Comparison of ENCODE assay signal across 23 cellular contexts in genomic region chr14:70635971-70636595, GRCh38. TPM values are rescaled to one million over a fixed set of nuclear protein-coding genes. Genes with fewer than 3 reads are reported as not detected.
A peak's percentile ranks its signal among the peaks of the same experiment; 100 is the strongest.
DNase-seq lines count a peak whose midpoint lies in the region; ATAC-seq, FAIRE-seq and TF ChIP-seq lines count a peak whose summit lies in the region.
"Had no signal": no experiment of that assay in that cellular context is flagged by ENCODE, and none has a peak within 500 bp of the region (broad histone marks: within the 10 kb centered on the region; RNA-seq: fewer than 3 reads in every experiment).

No MANE protein-coding gene starts in this region.

- H3K27ac ChIP-seq in pancreas (no peak overlapping the region), mesenchymal stem cell (ENCODE audit: low read length, poor library complexity, severe bottlenecking) (no peak overlapping the region)
- H3K27ac ChIP-seq: colonic mucosa had no signal

- no peak for FAIRE-seq in pancreas (lab: Jason Lieb, UNC)
- FAIRE-seq: A204.1 had no signal

- no peak overlapping the region for H3K9ac ChIP-seq in mesenchymal stem cell (ENCODE audit: low read length)

- no peak for DNase-seq in activated T-cell treated with anti-CD3 and anti-CD28 coated beads, Interleukin-2, amount 50 U/mL, for 24 hours
- DNase-seq in activated T-cell treated with anti-CD3 and anti-CD28 coated beads for 4 hours (no peak), RKO (ENCODE audit: low spot score) (peak; percentile 77), epithelial cell of proximal tubule (ENCODE audit: low read depth) (peak; percentile 43), pancreas (no peak), mesenchymal stem cell (no peak)
- DNase-seq: activated CD8-positive, alpha-beta T cell treated with anti-CD3 and anti-CD28 coated beads for 36 hours; activated effector memory CD4-positive, alpha-beta T cell treated with Interleukin-2 at 50 U/mL for 16 hours; CD4-positive, CD25-positive, alpha-beta regulatory T cell; colonic mucosa; glutamatergic neuron; HFFc6; immature natural killer cell; mesendoderm; NCI-H187; NCI-H226; Right ventricle myocardium superior; stimulated activated naive CD4-positive, alpha-beta T cell; T-cell had no signal

- H2AFZ ChIP-seq in mesenchymal stem cell (ENCODE audit: low read depth, low read length): no peak overlapping the region

- peaks cover 24% of the 10 kb centered on the region for H3K4me1 Mint-ChIP-seq in activated T-cell treated with anti-CD3 and anti-CD28 coated beads, Interleukin-2, amount 50 U/mL, for 24 hours (ENCODE audit: low read depth)
- peaks cover 26% of the 10 kb centered on the region for H3K4me1 Mint-ChIP-seq in stimulated activated memory B cell treated with anti-CD40 and anti-IgM and Interleukin-4, amounts not matched to agents 10 μg/mL and 1 μg/mL and 100 μg/mL, for 72 hours

- H3K27me3 ChIP-seq in pancreas (no peaks in the 10 kb centered on the region), mesenchymal stem cell (ENCODE audit: control insufficient read depth in 1 of 2, insufficient read depth in 1 of 2, low read length in 2 of 2) (peaks cover 16 to 51% of the 10 kb centered on the region in 2 experiments)
- H3K27me3 ChIP-seq: colonic mucosa had no signal

- no peak overlapping the region for H3K4me3 Mint-ChIP-seq in activated T-cell treated with anti-CD3 and anti-CD28 coated beads, Interleukin-2, amount 50 U/mL, for 24 hours
- no peak overlapping the region for H3K4me3 Mint-ChIP-seq in stimulated activated memory B cell treated with anti-CD40 and anti-IgM and Interleukin-4, amounts not matched to agents 10 μg/mL and 1 μg/mL and 100 μg/mL, for 72 hours
- H3K4me3 Mint-ChIP-seq: activated CD8-positive, alpha-beta T cell treated with anti-CD3 and anti-CD28 coated beads for 36 hours; CD4-positive, CD25-positive, alpha-beta regulatory T cell; HFFc6; immature natural killer cell; nephron; T-cell had no signal

- H4K91ac ChIP-seq in mesenchymal stem cell (ENCODE audit: low read length): no peak overlapping the region

- no peak overlapping the region for H4K8ac ChIP-seq in mesenchymal stem cell (ENCODE audit: low read length)

- peak overlapping the region; percentile 52 for H3K27ac Mint-ChIP-seq in activated T-cell treated with anti-CD3 and anti-CD28 coated beads, Interleukin-2, amount 50 U/mL, for 24 hours
- peak overlapping the region; percentile 52 for H3K27ac Mint-ChIP-seq in stimulated activated memory B cell treated with anti-CD40 and anti-IgM and Interleukin-4, amounts not matched to agents 10 μg/mL and 1 μg/mL and 100 μg/mL, for 72 hours
- H3K27ac Mint-ChIP-seq: activated CD8-positive, alpha-beta T cell treated with anti-CD3 and anti-CD28 coated beads for 36 hours; CD4-positive, CD25-positive, alpha-beta regulatory T cell; HFFc6; immature natural killer cell; nephron; T-cell had no signal

- WGBS in pancreas, 2 donors: 88 to 91% methylated on average over 6 of the region's 6 CpGs
- 96% methylated on average over 6 of the region's 6 CpGs for WGBS in mesenchymal stem cell

- no peak overlapping the region for H2BK15ac ChIP-seq in mesenchymal stem cell (ENCODE audit: low read depth, poor library complexity, severe bottlenecking)

- H3K4me3 ChIP-seq in epithelial cell of proximal tubule (ENCODE audit: low read depth, low read length) (no peak overlapping the region), pancreas (no peak overlapping the region), mesenchymal stem cell (ENCODE audit: insufficient read depth in 1 of 2, low read depth in 1 of 2, low read length in 2 of 2) (no peak overlapping the region)
- H3K4me3 ChIP-seq: colonic mucosa had no signal

- no peaks in the 10 kb centered on the region for H3K9me3 ChIP-seq in pancreas
- peaks cover 6% of the 10 kb centered on the region for H3K9me3 ChIP-seq in mesenchymal stem cell (ENCODE audit: control insufficient read depth, low read length)
- H3K9me3 ChIP-seq: colonic mucosa had no signal

- intact Hi-C loops in pancreas (cut with DNase I): loop anchor here in 2 of 3 donors (10.0 kb wide), 2 partner anchors 79 to 89 kb away; no protein-coding TSS in a partner anchor

- H3K4me2 ChIP-seq in mesenchymal stem cell (ENCODE audit: low read length, poor library complexity, severe bottlenecking): no peak overlapping the region

- peaks cover 2% of the 10 kb centered on the region for H3K36me3 Mint-ChIP-seq in activated T-cell treated with anti-CD3 and anti-CD28 coated beads, Interleukin-2, amount 50 U/mL, for 24 hours (ENCODE audit: low read depth)
- H3K36me3 Mint-ChIP-seq in stimulated activated memory B cell treated with anti-CD40 and anti-IgM and Interleukin-4, amounts not matched to agents 10 μg/mL and 1 μg/mL and 100 μg/mL, for 72 hours: peaks cover 31% of the 10 kb centered on the region
- H3K36me3 Mint-ChIP-seq: CD4-positive, CD25-positive, alpha-beta regulatory T cell had no signal

- H3K9me3 Mint-ChIP-seq in activated T-cell treated with anti-CD3 and anti-CD28 coated beads, Interleukin-2, amount 50 U/mL, for 24 hours: peaks cover 8% of the 10 kb centered on the region
- peaks cover 4% of the 10 kb centered on the region for H3K9me3 Mint-ChIP-seq in stimulated activated memory B cell treated with anti-CD40 and anti-IgM and Interleukin-4, amounts not matched to agents 10 μg/mL and 1 μg/mL and 100 μg/mL, for 72 hours
- H3K9me3 Mint-ChIP-seq: activated CD8-positive, alpha-beta T cell treated with anti-CD3 and anti-CD28 coated beads for 36 hours; HFFc6; nephron had no signal

- no peak overlapping the region for H3K14ac ChIP-seq in mesenchymal stem cell (ENCODE audit: low read length in 2 of 2)

- no peaks in the 10 kb centered on the region for H3K27me3 Mint-ChIP-seq in activated T-cell treated with anti-CD3 and anti-CD28 coated beads, Interleukin-2, amount 50 U/mL, for 24 hours
- H3K27me3 Mint-ChIP-seq in stimulated activated memory B cell treated with anti-CD40 and anti-IgM and Interleukin-4, amounts not matched to agents 10 μg/mL and 1 μg/mL and 100 μg/mL, for 72 hours: no peaks in the 10 kb centered on the region
- H3K27me3 Mint-ChIP-seq: activated CD8-positive, alpha-beta T cell treated with anti-CD3 and anti-CD28 coated beads for 36 hours had no signal

- H3K79me1 ChIP-seq in mesenchymal stem cell (replicated peaks; ENCODE audit: low read length, poor library complexity, severe bottlenecking): no peaks in the 10 kb centered on the region

- H2BK120ac ChIP-seq in mesenchymal stem cell (ENCODE audit: low read depth, low read length): no peak overlapping the region

- no peaks in the 10 kb centered on the region for H3K4me1 ChIP-seq in pancreas
- H3K4me1 ChIP-seq in mesenchymal stem cell (ENCODE audit: control insufficient read depth, insufficient read depth, low read depth, low read length): peaks cover 4% of the 10 kb centered on the region

- H3K4ac ChIP-seq in mesenchymal stem cell (ENCODE audit: low read depth in 1 of 2, low read length in 2 of 2): no peak overlapping the region

- H3K23ac ChIP-seq in mesenchymal stem cell (ENCODE audit: low read length in 2 of 2): no peak overlapping the region

- no peak overlapping the region for H2AK5ac ChIP-seq in mesenchymal stem cell (ENCODE audit: low read length, severe bottlenecking)

- TF ChIP-seq CTCF in epithelial cell of proximal tubule (conservative IDR thresholded peaks at IDR 0.05; ENCODE audit: low read depth, low read length) (no peak), pancreas (IDR thresholded peaks at IDR 0.05) (no peak)

- ATAC-seq in stimulated activated memory B cell treated with anti-CD40 and anti-IgM and Interleukin-4, amounts not matched to agents 10 μg/mL and 1 μg/mL and 100 μg/mL, for 72 hours: no peak
- no peak for ATAC-seq in pancreas
- ATAC-seq in GM21447 (IDR thresholded peaks at IDR 0.05; ENCODE audit: unreplicated experiment): no peak
- ATAC-seq: activated CD8-positive, alpha-beta T cell treated with anti-CD3 and anti-CD28 coated beads for 36 hours; T-cell had no signal

- H3K36me3 ChIP-seq in pancreas (no peaks in the 10 kb centered on the region), mesenchymal stem cell (ENCODE audit: control insufficient read depth in 1 of 2, insufficient read depth in 2 of 2, low read depth in 1 of 2, low read length in 2 of 2) (no peaks in the 10 kb centered on the region)
- H3K36me3 ChIP-seq: colonic mucosa had no signal

- no peak overlapping the region for H2BK5ac ChIP-seq in mesenchymal stem cell (ENCODE audit: low read depth, low read length, poor library complexity, severe bottlenecking)

- no peak overlapping the region for H3K18ac ChIP-seq in mesenchymal stem cell (ENCODE audit: low read depth in 1 of 2, low read length in 2 of 2)

- H2BK12ac ChIP-seq in mesenchymal stem cell (ENCODE audit: low read length in 2 of 2): no peak overlapping the region

RNA-seq across cellular contexts. Expression of gene TTC9, which starts 5.6 kb away (rescaled TPM):
- 12.8 and 24.8 TPM in 2 replicates for total RNA-seq in epithelial cell of proximal tubule
- 1 to 10 TPM in 3 of 6 donors, under 1 TPM in 3; 0.59 to 4.0 (median 1.00) TPM for total RNA-seq in pancreas
- under 1 TPM; 0.84 to 0.96 TPM for polyA plus RNA-seq in pancreas
- 3.2 TPM for polyA plus RNA-seq in mesenchymal stem cell (2013, experiment 1 of 2)
- polyA plus RNA-seq in mesenchymal stem cell (2013, experiment 2 of 2): 3.4 TPM

RNA-seq across cellular contexts. Expression of gene MED6, which starts 35.6 kb away (rescaled TPM):
- total RNA-seq in epithelial cell of proximal tubule (29.0 and 29.2 TPM in 2 replicates), pancreas (10 to 100 TPM; 10.4 to 15.8 (median 12.6) TPM)
- 10 to 100 TPM in 1 of 2 donors, 1 to 10 TPM in 1; 6.4 to 13.8 TPM for polyA plus RNA-seq in pancreas
- 27.1 TPM for polyA plus RNA-seq in mesenchymal stem cell (2013, experiment 1 of 2)
- polyA plus RNA-seq in mesenchymal stem cell (2013, experiment 2 of 2): 26.5 TPM

Comparison
In these comparisons a context has a peak if more than half of its experiments do, and no peak if none do; other contexts are left out.
1. DNase-seq: peak in RKO (single experiment) and epithelial cell of proximal tubule (single experiment); none in activated T-cell treated with anti-CD3 and anti-CD28 coated beads, Interleukin-2, amount 50 U/mL, for 24 hours (single experiment), activated T-cell treated with anti-CD3 and anti-CD28 coated beads for 4 hours (single experiment), pancreas (0 of 6) and mesenchymal stem cell (single experiment).